In genomic region chr4:37490391-37491347, GRCh38 we compare ENCODE assay signal across 34 cellular contexts.
A peak's percentile ranks its signal among the peaks of the same experiment; 100 is the strongest.
DNase-seq lines count a peak whose midpoint lies in the region; ATAC-seq, FAIRE-seq and TF ChIP-seq lines count a peak whose summit lies in the region.
"Had no signal": no experiment of that assay in that cellular context is flagged by ENCODE, and none has a peak within 500 bp of the region (broad histone marks: within the 10 kb centered on the region; RNA-seq: fewer than 3 reads in every experiment).

No MANE protein-coding gene starts in this region.

- peak overlapping the region; percentile 32; the same call in 1 of the 2 replicates for H3K4me2 ChIP-seq in HepG2 (ENCODE audit: low read depth, low read length)
- no peak overlapping the region for H3K4me2 ChIP-seq in trophoblast cell (ENCODE audit: low read length)
- H3K4me2 ChIP-seq: A549, PC-9, SK-N-SH had no signal

- in situ Hi-C loops in HepG2 (cut with HindIII; ENCODE audit: extremely low pct_ligation_motif_present, low pct_unique_long_range_greater_than_20kb) = no loop called here

- H3K23ac ChIP-seq in trophoblast cell (ENCODE audit: low read length) = no peak overlapping the region

- no peak overlapping the region for H2BK12ac ChIP-seq in trophoblast cell (ENCODE audit: low read length)

- no peak for TF ChIP-seq RAD21 in HepG2 (CRISPR knock-in tag; IDR thresholded peaks at IDR 0.05)

- no peaks in the 10 kb centered on the region for H3K79me2 ChIP-seq in HepG2 (ENCODE audit: insufficient read depth, low read length)
- no peaks in the 10 kb centered on the region for H3K79me2 ChIP-seq in trophoblast cell (ENCODE audit: control insufficient read depth, insufficient read depth, low read length, poor library complexity)

- H3K36me3 ChIP-seq in duodenal mucosa (ENCODE audit: control insufficient read depth in 1 of 2, insufficient read depth in 2 of 2, low read length in 2 of 2) (no peaks in the 10 kb centered on the region), HepG2 (replicated peaks in 1 of 2; ENCODE audit: control insufficient read depth in 1 of 2, insufficient read depth in 2 of 2, low read length in 2 of 2) (no peaks in the 10 kb centered on the region), trophoblast cell (ENCODE audit: control insufficient read depth in 1 of 2, insufficient read depth in 2 of 2, low read length in 2 of 2) (peaks cover 0 to 4% of the 10 kb centered on the region in 2 experiments)
- H3K36me3 ChIP-seq: gastroesophageal sphincter, left ventricle myocardium inferior had no signal

- POLR2A ChIA-PET in HepG2 (lab: Yijun Ruan, JAX) = no interaction called here

- no peak for TF ChIP-seq EP300 in HepG2 (IDR thresholded peaks at IDR 0.05; ENCODE audit: low read depth in 2 of 2, low read length in 2 of 2)
- TF ChIP-seq EP300 in HepG2 (CRISPR knock-in tag; IDR thresholded peaks at IDR 0.05; ENCODE audit: borderline replicate concordance) = no peak

- CTCF ChIA-PET in HepG2 (lab: Yijun Ruan, JAX; ENCODE audit: low intra/inter-chr PET ratio, low total read pairs) = no interaction called here

- ATAC-seq in HepG2 (peak; percentile 43; the same call in 1 of the 3 replicates), Right ventricle myocardium inferior (no peak), HG02870 (IDR thresholded peaks at IDR 0.05; ENCODE audit: unreplicated experiment) (no peak), GM21786 (IDR thresholded peaks at IDR 0.05; ENCODE audit: unreplicated experiment) (no peak)
- ATAC-seq: A549; activated T-cell treated with anti-CD3 and anti-CD28 coated beads, Interleukin-2, amount 50 U/mL, for 72 hours; gastroesophageal sphincter; GM12878 had no signal

- no peak overlapping the region for H2BK5ac ChIP-seq in trophoblast cell (ENCODE audit: low read depth, low read length, poor library complexity)

- no peak overlapping the region for H3K27ac ChIP-seq in duodenal mucosa (ENCODE audit: low read depth, low read length)
- no peak overlapping the region for H3K27ac ChIP-seq in HepG2 (ENCODE audit: extremely low read length, insufficient read depth, low read length)
- no peak overlapping the region for H3K27ac ChIP-seq in trophoblast cell (ENCODE audit: low read depth, low read length)
- H3K27ac ChIP-seq: A549, dorsolateral prefrontal cortex, gastroesophageal sphincter, HL-60, left ventricle myocardium inferior, PC-9, skin epidermis, testis had no signal

- BruUV-seq in HepG2 (replicated peaks; lab: Mats Ljungman, UMichigan) = no TSS peak

- H3K4me1 ChIP-seq in duodenal mucosa (ENCODE audit: control insufficient read depth in 1 of 2, insufficient read depth in 2 of 2, low read length in 2 of 2) (peaks cover 9 to 16% of the 10 kb centered on the region in 2 donors), HepG2 (ENCODE audit: insufficient read depth, low read length) (peaks cover 7% of the 10 kb centered on the region), trophoblast cell (ENCODE audit: control insufficient read depth in 1 of 2, insufficient read depth in 2 of 2, low read length in 2 of 2) (no peaks in the 10 kb centered on the region)
- H3K4me1 ChIP-seq: A549, gastroesophageal sphincter, left ventricle myocardium inferior, testis had no signal

- H3K9me3 ChIP-seq in duodenal mucosa (ENCODE audit: control insufficient read depth in 1 of 2, low read length in 2 of 2) (no peaks in the 10 kb centered on the region), HepG2 (ENCODE audit: low read length) (no peaks in the 10 kb centered on the region), trophoblast cell (ENCODE audit: insufficient read depth, low read depth, low read length) (no peaks in the 10 kb centered on the region)
- H3K9me3 ChIP-seq: A549, SK-N-SH, testis had no signal

- no peak for FAIRE-seq in HepG2 (lab: Jason Lieb, UNC)
- FAIRE-seq: A549, GM12878, H54, TTC549 had no signal

- DNase-seq in DMS53 (lab: John Stamatoyannopoulos, UW) = peak; percentile 95
- peak; percentile 3 for DNase-seq in HepG2 (ENCODE audit: low spot score)
- no peak for DNase-seq in trophoblast cell
- DNase-seq in Right ventricle myocardium inferior (ENCODE audit: missing footprints) = no peak
- no peak for DNase-seq in dedifferentiated amniotic fluid mesenchymal stem cell (ENCODE audit: extremely low spot score)
- DNase-seq: activated CD4-positive, alpha-beta T cell treated with anti-CD3 and anti-CD28 coated beads, Interleukin-2, amount 50 U/mL, for 4 hours; activated naive CD4-positive, alpha-beta T cell; activated T-cell treated with anti-CD3 and anti-CD28 coated beads, Interleukin-2, amount 50 U/mL, for 72 hours; CD4-positive, alpha-beta T cell; DMS 273 treated with DMSO at 0.1 percent for 48 hours; dorsolateral prefrontal cortex; hippocampal formation; Kasumi-1; left ventricle myocardium inferior; MV-4-11; NCI-H146; NCI-H345; NCI-H69; nephron progenitor cell; PC-9; retina; SK-N-SH; stimulated activated naive CD4-positive, alpha-beta T cell; testis had no signal

- no peak overlapping the region for H4K12ac ChIP-seq in trophoblast cell (ENCODE audit: low read depth, low read length)

- H3K27me3 ChIP-seq in duodenal mucosa (ENCODE audit: control insufficient read depth in 1 of 2, insufficient read depth in 2 of 2, low read length in 2 of 2) = no peaks in the 10 kb centered on the region
- no peaks in the 10 kb centered on the region for H3K27me3 ChIP-seq in HepG2 (ENCODE audit: control insufficient read depth in 1 of 2, insufficient read depth in 2 of 2, low read length in 2 of 2)
- H3K27me3 ChIP-seq in trophoblast cell (ENCODE audit: insufficient read depth, low read length) = no peaks in the 10 kb centered on the region
- H3K27me3 ChIP-seq: dorsolateral prefrontal cortex, gastroesophageal sphincter, testis had no signal

- no peak overlapping the region for H2AFZ ChIP-seq in HepG2 (ENCODE audit: low read length)
- no peak overlapping the region for H2AFZ ChIP-seq in trophoblast cell (ENCODE audit: insufficient read depth, low read length, poor library complexity)
- H2AFZ ChIP-seq: PC-9 had no signal

- H3K9ac ChIP-seq in duodenal mucosa (ENCODE audit: low read depth in 1 of 2, low read length in 2 of 2) (peak overlapping the region; percentile 38 to 61), HepG2 (ENCODE audit: insufficient read depth, low read depth, low read length) (no peak overlapping the region), trophoblast cell (ENCODE audit: low read length) (no peak overlapping the region)
- H3K9ac ChIP-seq: SK-N-SH had no signal

- no peak overlapping the region for H4K8ac ChIP-seq in trophoblast cell (ENCODE audit: low read depth, low read length)

- no peaks in the 10 kb centered on the region for H4K20me1 ChIP-seq in HepG2 (ENCODE audit: insufficient read depth, low read length)

- H3K14ac ChIP-seq in trophoblast cell (ENCODE audit: low read length) = no peak overlapping the region

- TF ChIP-seq CTCF in HepG2 (CRISPR knock-in tag; IDR thresholded peaks at IDR 0.05) = no peak

- H3K18ac ChIP-seq in trophoblast cell (ENCODE audit: low read length) = no peak overlapping the region

- H4K91ac ChIP-seq in trophoblast cell (ENCODE audit: low read depth, low read length) = no peak overlapping the region

- intact Hi-C loops in HepG2 (cut with micrococcal nuclease; ENCODE audit: unreplicated experiment) = no loop called here
- intact Hi-C loops in Right ventricle myocardium inferior (cut with DNase I) = no loop called here

- no peak for TF ChIP-seq POLR2A in HepG2 (IDR thresholded peaks at IDR 0.05; ENCODE audit: insufficient read depth in 1 of 2, low read depth in 2 of 2, low read length in 2 of 2)

- H3K4me3 ChIP-seq in duodenal mucosa (ENCODE audit: low read depth in 1 of 2, low read length in 2 of 2) (peak overlapping the region; percentile 1 to 58), HepG2 (replicated peaks in 1 of 3; ENCODE audit: insufficient read depth in 1 of 3, low read depth in 2 of 3, low read length in 3 of 3) (no peak overlapping the region), trophoblast cell (ENCODE audit: low read depth, low read length) (no peak overlapping the region)
- H3K4me3 ChIP-seq: A549, dorsolateral prefrontal cortex, gastroesophageal sphincter, GM12878, left ventricle myocardium inferior, PC-9, skin epidermis, testis had no signal

- H2BK120ac ChIP-seq in trophoblast cell (ENCODE audit: insufficient read depth, low read length, poor library complexity) = no peak overlapping the region

- no peak overlapping the region for H2AK5ac ChIP-seq in trophoblast cell (ENCODE audit: low read length)

- no peaks in the 10 kb centered on the region for H3K79me1 ChIP-seq in trophoblast cell (ENCODE audit: low read length)

- WGBS in HepG2 (ENCODE audit: low lambda C conversion rate) = 16% methylated on average over 9 of the region's 9 CpGs
- WGBS in trophoblast cell (ENCODE audit: extremely low coverage, insufficient coverage, insufficient read length) = no CpG with 5 or more reads among the region's 9 CpGs

- peak overlapping the region; percentile 62 for H3K4ac ChIP-seq in trophoblast cell (ENCODE audit: low read depth, low read length)

TF ChIP-seq in HepG2, 621 proteins besides CTCF, POLR2A, EP300 and RAD21 (continues in another document):
- TF ChIP-seq CREB1 (IDR thresholded peaks at IDR 0.05) (peak; percentile 43), CREB1 (CRISPR knock-in tag; IDR thresholded peaks at IDR 0.05) (0 out of 2 replicates have a peak, but pooled peaks have one; percentile 19), ZNF703 (CRISPR knock-in tag; IDR thresholded peaks at IDR 0.05; ENCODE audit: borderline replicate concordance) (no peak)

Comparison
In these comparisons a context has a peak if more than half of its experiments do, and no peak if none do; other contexts are left out.
1. DNase-seq: peak in DMS53 (single experiment) and HepG2 (single experiment); none in trophoblast cell (0 of 2), Right ventricle myocardium inferior (single experiment) and dedifferentiated amniotic fluid mesenchymal stem cell (single experiment).
2. H3K4me3 ChIP-seq: peak in duodenal mucosa (2 of 2); none in HepG2 (0 of 3) and trophoblast cell (single experiment).
3. H3K9ac ChIP-seq: peak in duodenal mucosa (2 of 2); none in HepG2 (single experiment) and trophoblast cell (single experiment).